Comparison of ENCODE assay signal across 9 cellular contexts in genomic region chr17:39195568-39196160, GRCh38. TPM values are rescaled to one million over a fixed set of nuclear protein-coding genes. Genes with fewer than 3 reads are reported as not detected.
DNase-seq lines count a peak whose midpoint lies in the region; FAIRE-seq and TF ChIP-seq lines count a peak whose summit lies in the region.
"Had no signal": no experiment of that assay in that cellular context is flagged by ENCODE, and none has a peak within 500 bp of the region (broad histone marks: within the 10 kb centered on the region; RNA-seq: fewer than 3 reads in every experiment).

No MANE protein-coding gene starts in this region.

- no peak overlapping the region for H2BK120ac ChIP-seq in H9 (ENCODE audit: low read depth, low read length, poor library complexity, severe bottlenecking)

- H3K79me2 ChIP-seq in H9 (ENCODE audit: insufficient read depth, low read length), result peaks cover 9% of the 10 kb centered on the region; the same call in 1 of the 2 replicates

- no peak overlapping the region for H3K4ac ChIP-seq in H9 (ENCODE audit: low read depth, low read length)

- H3K23me2 ChIP-seq in H9 (ENCODE audit: insufficient read length, low read depth, low read length, poor library complexity, severe bottlenecking), result peaks cover 15% of the 10 kb centered on the region

- WGBS in H9 (ENCODE audit: extremely low coverage, insufficient read length, low lambda C conversion rate), result no CpG with 5 or more reads among the region's 8 CpGs

- H4K5ac ChIP-seq in H9 (ENCODE audit: insufficient read length, low read depth, low read length), result no peak overlapping the region

- no peak overlapping the region for H3K14ac ChIP-seq in H9 (ENCODE audit: insufficient read depth, low read length)

- TF ChIP-seq CTCF in AG04449 (IDR thresholded peaks at IDR 0.05; ENCODE audit: insufficient read depth, low read length, missing control alignments), result no peak
- no peak for TF ChIP-seq CTCF in H9 (conservative IDR thresholded peaks at IDR 0.05)
- no peak for TF ChIP-seq CTCF in MCF 10A (IDR thresholded peaks at IDR 0.05; ENCODE audit: unreplicated experiment)
- no peak for TF ChIP-seq CTCF in D721Med (IDR thresholded peaks at IDR 0.05; ENCODE audit: insufficient read depth, missing control alignments)

- H4K91ac ChIP-seq in H9 (ENCODE audit: insufficient read length, low read depth, low read length), result no peak overlapping the region

- H3K4me2 ChIP-seq in H9 (ENCODE audit: insufficient read depth, insufficient read length, low read length), result peak overlapping the region; percentile 68

- H3K56ac ChIP-seq in H9 (ENCODE audit: insufficient read length, low read depth, low read length), result no peak overlapping the region

- peaks cover 4% of the 10 kb centered on the region; the same call in 1 of the 2 replicates for H3K4me1 ChIP-seq in H9 (ENCODE audit: insufficient read depth, low read length)

- H3K36me3 Mint-ChIP-seq in H9 (ENCODE audit: insufficient read depth in 1 of 3, low read depth in 3 of 3) (peaks cover 14 to 37% (median 31%) of the 10 kb centered on the region in 3 experiments), MCF 10A (ENCODE audit: insufficient read depth, unreplicated experiment) (peaks cover 23% of the 10 kb centered on the region)

- no peak overlapping the region for H4K8ac ChIP-seq in H9 (replicated peaks; ENCODE audit: insufficient read length, low read depth, low read length)

- no peak overlapping the region for H3K27ac ChIP-seq in H9 (ENCODE audit: insufficient read length, low read depth, low read length)

- no peak overlapping the region for H2BK12ac ChIP-seq in H9 (ENCODE audit: insufficient read length, low read depth, low read length)

- H2AFZ ChIP-seq in H9 (ENCODE audit: low read length), result no peak overlapping the region

- no peak overlapping the region for H3K18ac ChIP-seq in H9 (ENCODE audit: insufficient read length, low read depth, low read length)

- intact Hi-C loops in MCF 10A (cut with micrococcal nuclease), result loop anchor here (5.0 kb wide), 1 partner anchor 33 kb away; no protein-coding TSS in a partner anchor

- no peak overlapping the region for H3K9ac ChIP-seq in H9 (ENCODE audit: extremely low read depth, insufficient read length, low read length)

- peak overlapping the region; percentile 78 for H3K4me3 ChIP-seq in AG04449 (ENCODE audit: low read depth, low read length)

- H3K27ac Mint-ChIP-seq in H9 (peak overlapping the region in 1 of 3 experiments; percentile 86; a peak in 3 of 7 replicates), MCF 10A (ENCODE audit: low read depth, unreplicated experiment) (no peak overlapping the region)

- H2AK5ac ChIP-seq in H9 (ENCODE audit: insufficient read length, low read length), result no peak overlapping the region

- H3K4me3 Mint-ChIP-seq in H9 (peak overlapping the region; percentile 98), MCF 10A (ENCODE audit: unreplicated experiment) (peak overlapping the region; percentile 73)

- no peaks in the 10 kb centered on the region for H3K27me3 Mint-ChIP-seq in H9 (ENCODE audit: low read depth)
- H3K27me3 Mint-ChIP-seq in MCF 10A (ENCODE audit: insufficient read depth, unreplicated experiment), result no peaks in the 10 kb centered on the region

- no peak overlapping the region for H3T11ph ChIP-seq in H9 (ENCODE audit: low read length)

- POLR2A ChIA-PET in AG04449 (lab: Yijun Ruan, JAX), result no interaction called here
- POLR2A ChIA-PET in MCF 10A (lab: Yijun Ruan, JAX), result interaction anchor here (1.1 kb wide), 1 partner anchor 49 kb away, joined by 3 read pairs; no protein-coding TSS in a partner anchor

- H3K9me3 Mint-ChIP-seq in H9 (peaks cover 0 to 7% of the 10 kb centered on the region in 2 experiments; a peak in 1 of 5 replicates), MCF 10A (ENCODE audit: unreplicated experiment) (no peaks in the 10 kb centered on the region)

- no peak for DNase-seq in AG04449 (ENCODE audit: low read depth, low spot score)
- DNase-seq in H9, result peak; percentile 46
- no peak for DNase-seq in MCF 10A (ENCODE audit: unreplicated experiment)
- peak; percentile 91 for DNase-seq in myocyte (ENCODE audit: low read depth)
- DNase-seq in GOT3 (lab: John Stamatoyannopoulos, UW), result no peak
- DNase-seq in cerebellar nuclear complex (lab: John Stamatoyannopoulos, UW), result no peak
- DNase-seq in D721Med (ENCODE audit: insufficient read length, low spot score), result no peak
- no peak for DNase-seq in islet precursor cell
- DNase-seq: effector CD8-positive, alpha-beta T cell had no signal

- CTCF ChIA-PET in AG04449 (lab: Yijun Ruan, JAX) (interaction anchor here (1.2 to 9.2 kb wide), 8 partner anchors 10 to 212 kb away, joined by 5 to 76 read pairs (median 8); partner anchors contain the start of gene ARL5C), MCF 10A (lab: Yijun Ruan, JAX) (interaction anchor here (0.8 to 1.6 kb wide), 4 partner anchors 11 to 21 kb away, joined by 3 to 6 read pairs (median 4); no protein-coding TSS in a partner anchor)

- H3K23ac ChIP-seq in H9 (ENCODE audit: insufficient read length, low read depth, low read length), result no peak overlapping the region

- FAIRE-seq in D721Med (lab: Jason Lieb, UNC), result no peak

- no peak overlapping the region for H2BK5ac ChIP-seq in H9 (ENCODE audit: insufficient read length, low read length)

- H3K79me1 ChIP-seq in H9 (ENCODE audit: insufficient read depth, low read depth, low read length, poor library complexity, severe bottlenecking), result peaks cover 4% of the 10 kb centered on the region

- peaks cover 4% of the 10 kb centered on the region for H4K20me1 ChIP-seq in H9 (ENCODE audit: control insufficient read depth, insufficient read depth, insufficient read length)

- H3K4me1 Mint-ChIP-seq in H9, result peaks cover 30 to 45% of the 10 kb centered on the region in 2 experiments
- peaks cover 13% of the 10 kb centered on the region for H3K4me1 Mint-ChIP-seq in MCF 10A (ENCODE audit: insufficient read depth, unreplicated experiment)

- H2BK20ac ChIP-seq in H9 (ENCODE audit: low read depth, low read length, poor library complexity, severe bottlenecking), result no peak overlapping the region

- no peak overlapping the region for H2BK15ac ChIP-seq in H9 (ENCODE audit: low read depth, low read length)

- BruUV-seq in MCF 10A (replicated peaks; lab: Mats Ljungman, UMichigan), result no TSS peak

- peaks cover 4% of the 10 kb centered on the region; the same call in 1 of the 2 replicates for H3K27me3 ChIP-seq in H9 (ENCODE audit: insufficient read depth, low read length)

- H3K9me3 ChIP-seq in H9 (ENCODE audit: control insufficient read depth, low read depth, low read length), result no peaks in the 10 kb centered on the region

RNA-seq across cellular contexts. Expression of gene CACNB1, which starts 1.8 kb away (rescaled TPM):
- total RNA-seq in H9 (2021) (17.5 and 20.0 TPM in 2 replicates), MCF 10A (2022) (6.6 and 7.7 TPM in 2 replicates), myocyte (190 and 408 TPM in 2 replicates)
- 136 TPM for polyA plus RNA-seq in myocyte (2012)

RNA-seq across cellular contexts. Expression of gene RPL19, which starts 4.4 kb away (rescaled TPM):
- total RNA-seq in H9 (2021) (2,038 and 2,051 TPM in 2 replicates), MCF 10A (2022) (3,055 and 3,511 TPM in 2 replicates), myocyte (1,695 and 1,875 TPM in 2 replicates)
- polyA plus RNA-seq in myocyte (2012), result 1,457 TPM

RNA-seq across cellular contexts. Expression of gene ARL5C, which starts 29.7 kb away (rescaled TPM):
- total RNA-seq in H9 (2021) (not detected in 2 replicates), MCF 10A (2022) (not detected in 2 replicates), myocyte (not detected in 2 replicates)
- polyA plus RNA-seq in myocyte (2012), result not detected

RNA-seq across cellular contexts. Expression of gene STAC2, which starts 30.1 kb away (rescaled TPM):
- total RNA-seq in H9 (2021) (1.5 and 2.5 TPM in 2 replicates), MCF 10A (2022) (0.47 and 1.2 TPM in 2 replicates), myocyte (0.11 and 0.16 TPM in 2 replicates)
- polyA plus RNA-seq in myocyte (2012), result 0.47 TPM

RNA-seq across cellular contexts. Expression of gene PLXDC1, which starts 44.2 kb away (rescaled TPM):
- total RNA-seq in H9 (2021) (1.6 and 2.0 TPM in 2 replicates), MCF 10A (2022) (0.22 and 0.61 TPM in 2 replicates), myocyte (49.7 and 65.3 TPM in 2 replicates)
- 14.0 TPM for polyA plus RNA-seq in myocyte (2012)

Comparison
In these comparisons a context has a peak if more than half of its experiments do, and no peak if none do; other contexts are left out.
1. DNase-seq: peak in H9 (single experiment) and myocyte (single experiment); none in AG04449 (single experiment), MCF 10A (single experiment), GOT3 (single experiment), cerebellar nuclear complex (0 of 2), D721Med (single experiment) and islet precursor cell (single experiment).